33 cellular contexts compared by ENCODE assay signal in genomic region chr6:1426416-1426815, GRCh38. TPM values are rescaled to one million over a fixed set of nuclear protein-coding genes. Genes with fewer than 3 reads are reported as not detected.
"Had no signal": no experiment of that assay in that cellular context is flagged by ENCODE, and none has a peak within 500 bp of the region (broad histone marks: within the 10 kb centered on the region; RNA-seq: fewer than 3 reads in every experiment).

No MANE protein-coding gene starts in this region.

- H3K9me3 ChIP-seq: SJCRH30 had no signal

- H3K36me3 ChIP-seq: SJCRH30, WERI-Rb-1 had no signal

- H3K4me1 ChIP-seq: SJCRH30 had no signal

- H3K4me3 ChIP-seq: SJCRH30, SK-N-MC had no signal

- H3K27ac ChIP-seq: SJCRH30, SK-N-MC, WERI-Rb-1 had no signal

- ATAC-seq: activated CD8-positive, alpha-beta T cell treated with anti-CD3 and anti-CD28 coated beads for 36 hours; activated naive CD8-positive, alpha-beta T cell treated with anti-CD3 and anti-CD28 coated beads, Interleukin-2, amount 50 U/mL, for 24 hours; activated T-cell treated with anti-CD3 and anti-CD28 coated beads, Interleukin-2, amount 50 U/mL, for 4 hours; Panc1 had no signal

- H3K27me3 ChIP-seq: SJCRH30 had no signal

- DNase-seq: activated CD4-positive, alpha-beta T cell treated with anti-CD3 and anti-CD28 coated beads for 1 hour; activated CD4-positive, alpha-beta T cell treated with anti-CD3 and anti-CD28 coated beads for 48 hours; activated CD4-positive, alpha-beta T cell treated with anti-CD3 and anti-CD28 coated beads, Interleukin-2, amount 50 U/mL, for 4 hours; activated CD4-positive, CD25-positive, alpha-beta regulatory T cell; activated CD8-positive, alpha-beta memory T cell treated with anti-CD3 and anti-CD28 coated beads, Interleukin-2, amount 50 U/mL, for 4 hours; activated CD8-positive, alpha-beta T cell treated with anti-CD3 and anti-CD28 coated beads for 36 hours; activated gamma-delta T cell treated with Interleukin-2 at 50 U/mL for 16 hours; activated naive CD4-positive, alpha-beta T cell treated with anti-CD3 and anti-CD28 coated beads for 36 hours; activated naive CD8-positive, alpha-beta T cell treated with anti-CD3 and anti-CD28 coated beads, Interleukin-2, amount 50 U/mL, for 24 hours; activated T-cell treated with anti-CD3 and anti-CD28 coated beads for 4 hours; activated T-cell treated with anti-CD3 and anti-CD28 coated beads, Interleukin-2, amount 50 U/mL, for 4 hours; Karpas-422; KBM-7; MM.1S; NCI-H1092; NCI-H1436 treated with DMSO at 0.1 percent for 48 hours; NCI-H187; NCI-H2029 treated with DMSO at 0.1 percent for 48 hours; NCI-H2107; NCI-H2171; NCI-H510A; NCI-H526; NCI-H748 treated with DMSO at 0.1 percent for 48 hours; NK-92 treated with Interleukin-12 subunit alpha and Interleukin-12 subunit beta, amount 100 ng/mL, for 24 hours; SHP77; SJCRH30; T1000; WERI-Rb-1 had no signal

RNA-seq across cellular contexts. Expression of gene FOXF2, which starts 37.0 kb away (rescaled TPM):
- total RNA-seq: activated CD8-positive, alpha-beta T cell treated with anti-CD3 and anti-CD28 coated beads for 36 hours; activated naive CD4-positive, alpha-beta T cell treated with anti-CD3 and anti-CD28 coated beads for 36 hours; activated T-helper 1 cell treated with anti-CD3 and anti-CD28 coated beads, Interleukin-12 subunit alpha, Interleukin-12 subunit beta, Interleukin-2, Interleukin-4 antibody, amounts not matched to agents 30 ng/mL and 10 ng/mL and 1 ng/mL, durations not matched to agents 14 hours and 24 hours and 36 hours; T-helper 1 cell treated with Interleukin-12 subunit alpha and Interleukin-12 subunit beta and Interleukin-4 antibody, amounts not matched to agents 30 ng/mL and 1 ng/mL, for 36 hours; T-helper 2 cell treated with Interferon-gamma antibody and Interleukin-4, amounts not matched to agents 100 ng/mL and 5 ng/mL, for 36 hours had no signal
